In the genomic region with DNA sequence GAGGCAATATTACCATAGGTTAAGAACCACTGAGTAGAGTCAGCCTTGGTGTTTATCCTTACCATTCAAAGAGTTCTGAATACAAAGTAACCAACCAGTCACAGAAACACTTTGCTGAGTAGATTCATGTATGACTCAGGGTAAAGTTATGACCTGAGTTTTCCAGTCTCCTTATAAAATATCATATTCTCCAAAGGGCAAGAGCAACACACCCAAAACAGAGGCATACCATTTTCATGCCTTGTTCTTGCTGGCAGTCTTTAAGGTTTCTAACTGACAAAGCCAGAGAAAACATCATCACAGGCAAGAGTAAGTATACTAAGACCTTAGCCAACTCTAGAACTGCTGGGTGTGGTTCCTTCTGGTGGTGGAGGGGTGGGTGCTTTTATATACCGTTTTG, we compare ENCODE assay signal across 9 cellular contexts. TPM values are rescaled to one million over a fixed set of nuclear protein-coding genes. Genes with fewer than 3 reads are reported as not detected.
A peak's percentile ranks its signal among the peaks of the same experiment; 100 is the strongest.
DNase-seq lines count a peak whose midpoint lies in the region; ATAC-seq lines count a peak whose summit lies in the region.
"Had no signal": no experiment of that assay in that cellular context is flagged by ENCODE, and none has a peak within 500 bp of the region (broad histone marks: within the 10 kb centered on the region; RNA-seq: fewer than 3 reads in every experiment).

No MANE protein-coding gene starts in this region.

- in situ Hi-C loops in Caki2 (cut with HindIII; ENCODE audit: low pct_unique_long_range_greater_than_20kb, low sequenced_read_pairs): no loop called here

- DNase-seq in Caki2 (ENCODE audit: low read depth): peak; percentile 85
- peak; percentile 49 for DNase-seq in NCI-H460 (ENCODE audit: extremely low read depth, low read depth)
- DNase-seq in dermis blood vessel endothelial cell: peak; percentile 74
- DNase-seq in pulmonary artery endothelial cell (ENCODE audit: low read depth, low spot score): peak; percentile 52
- no peak for DNase-seq in NCI-H526 (lab: John Stamatoyannopoulos, UW)
- no peak for DNase-seq in SHP77 treated with DMSO at 0.1 percent for 48 hours (lab: John Stamatoyannopoulos, UW)
- DNase-seq: SHP77 had no signal

- ATAC-seq in HG03025 (IDR thresholded peaks at IDR 0.05; ENCODE audit: low FRiP score, unreplicated experiment): no peak
- ATAC-seq in GM21717 (IDR thresholded peaks at IDR 0.05; ENCODE audit: unreplicated experiment): no peak

RNA-seq across cellular contexts. Expression of gene ATL3, which starts 3.2 kb away (rescaled TPM):
- 46.9 and 58.7 TPM in 2 replicates for total RNA-seq in Caki2 (2014; rRNA removed; shearing (Covaris generic); ENCODE audit: low replicate concordance)
- total RNA-seq in NCI-H460 (2014; rRNA removed; shearing (Covaris generic)): 64.7 and 67.2 TPM in 2 replicates
- 15.3 and 26.2 TPM in 2 replicates for polyA plus RNA-seq in NCI-H460 (2014; cell fraction: nucleus; rRNA removed)
- total RNA-seq in dermis blood vessel endothelial cell (99.4 and 106 TPM in 2 replicates), pulmonary artery endothelial cell (107 and 123 TPM in 2 replicates)

RNA-seq across cellular contexts. Expression of gene RTN3, which starts 13.3 kb away (rescaled TPM):
- 98.2 and 107 TPM in 2 replicates for total RNA-seq in Caki2 (2014; rRNA removed; shearing (Covaris generic); ENCODE audit: low replicate concordance)
- 114 and 115 TPM in 2 replicates for total RNA-seq in NCI-H460 (2014; rRNA removed; shearing (Covaris generic))
- polyA plus RNA-seq in NCI-H460 (2014; cell fraction: nucleus; rRNA removed): 39.3 and 49.5 TPM in 2 replicates
- total RNA-seq in dermis blood vessel endothelial cell: 58.5 and 89.9 TPM in 2 replicates
- 41.5 and 51.5 TPM in 2 replicates for total RNA-seq in pulmonary artery endothelial cell

RNA-seq across cellular contexts. Expression of gene PLAAT3, which starts 53.8 kb away (rescaled TPM):
- total RNA-seq in Caki2 (2014; rRNA removed; shearing (Covaris generic); ENCODE audit: low replicate concordance): 163 and 198 TPM in 2 replicates
- total RNA-seq in NCI-H460 (2014; rRNA removed; shearing (Covaris generic)): 10.3 and 13.6 TPM in 2 replicates
- 20.4 and 20.9 TPM in 2 replicates for polyA plus RNA-seq in NCI-H460 (2014; cell fraction: nucleus; rRNA removed)
- total RNA-seq in dermis blood vessel endothelial cell (59.1 and 85.3 TPM in 2 replicates), pulmonary artery endothelial cell (44.7 and 57.6 TPM in 2 replicates)

Comparison
In these comparisons a context has a peak if more than half of its experiments do, and no peak if none do; other contexts are left out.
1. DNase-seq: peak in Caki2 (single experiment), NCI-H460 (single experiment), dermis blood vessel endothelial cell (single experiment) and pulmonary artery endothelial cell (single experiment); none in NCI-H526 (0 of 2) and SHP77 treated with DMSO at 0.1 percent for 48 hours (single experiment).